ENCODE assay signal across 18 cellular contexts in genomic region chr3:188322135-188322892, GRCh38.
A peak's percentile ranks its signal among the peaks of the same experiment; 100 is the strongest.
DNase-seq lines count a peak whose midpoint lies in the region; ATAC-seq and TF ChIP-seq lines count a peak whose summit lies in the region.
"Had no signal": no experiment of that assay in that cellular context is flagged by ENCODE, and none has a peak within 500 bp of the region (broad histone marks: within the 10 kb centered on the region; RNA-seq: fewer than 3 reads in every experiment).

No MANE protein-coding gene starts in this region.

- TF ChIP-seq EP300 in SK-N-SH (IDR thresholded peaks at IDR 0.05; ENCODE audit: borderline replicate concordance in 1 of 2, low read depth in 1 of 2, low read length in 1 of 2), result no peak

- H3K4me3 Mint-ChIP-seq in activated CD4-positive, alpha-beta T cell treated with anti-CD3 and anti-CD28 coated beads, Interleukin-2, amount 10 ng/mL, durations not matched to agents 24 days and 14 days, result peak overlapping the region; percentile 64
- H3K4me3 Mint-ChIP-seq in T-cell, result peak overlapping the region in 2 of 3 donors; percentile 23 to 37
- H3K4me3 Mint-ChIP-seq: endodermal cell, neural crest cell had no signal

- H3K9me2 ChIP-seq in GM23248 (ENCODE audit: insufficient read depth), result no peaks in the 10 kb centered on the region
- no peaks in the 10 kb centered on the region for H3K9me2 ChIP-seq in SK-N-SH

- H3K27me3 ChIP-seq in gastrocnemius medialis (no peaks in the 10 kb centered on the region), GM23248 (replicated peaks; ENCODE audit: insufficient read depth) (no peaks in the 10 kb centered on the region), SK-N-SH (ENCODE audit: insufficient read depth) (no peaks in the 10 kb centered on the region)
- H3K27me3 ChIP-seq: right lobe of liver, transverse colon had no signal

- in situ Hi-C loops in gastrocnemius medialis (cut with MboI; ENCODE audit: low sequenced_read_pairs in 4 of 4) (no loop called here), GM23248 (cut with MboI) (no loop called here)

- H4K20me1 ChIP-seq in GM23248 (ENCODE audit: insufficient read depth) (no peaks in the 10 kb centered on the region), SK-N-SH (ENCODE audit: insufficient read depth) (no peaks in the 10 kb centered on the region)

- ATAC-seq in T-cell (replicated peaks in 1 of 4) (no peak), gastrocnemius medialis (peak in 1 of 2 donors; percentile 17), GM19397 (IDR thresholded peaks at IDR 0.05; ENCODE audit: unreplicated experiment) (no peak)
- ATAC-seq: A549 had no signal

- no peak for TF ChIP-seq POLR2A in gastrocnemius medialis (IDR thresholded peaks at IDR 0.05)

- peaks cover 87% of the 10 kb centered on the region for H3K79me2 ChIP-seq in GM23248 (ENCODE audit: insufficient read depth)
- H3K79me2 ChIP-seq in SK-N-SH (ENCODE audit: insufficient read depth), result peaks cover 91% of the 10 kb centered on the region

- peaks cover 4% of the 10 kb centered on the region for H3K27me3 Mint-ChIP-seq in activated CD4-positive, alpha-beta T cell treated with anti-CD3 and anti-CD28 coated beads, Interleukin-2, amount 10 ng/mL, durations not matched to agents 24 days and 14 days
- H3K27me3 Mint-ChIP-seq in T-cell, result no peaks in the 10 kb centered on the region

- TF ChIP-seq RAD21 in SK-N-SH (IDR thresholded peaks at IDR 0.05; ENCODE audit: low read length), result no peak

- POLR2A ChIA-PET in T-cell (lab: Charles Lee), result no interaction called here
- POLR2A ChIA-PET in SK-N-SH (lab: Yijun Ruan, JAX), result no interaction called here

- DNase-seq in activated CD4-positive, alpha-beta T cell treated with anti-CD3 and anti-CD28 coated beads, Interleukin-2, amount 10 ng/mL, durations not matched to agents 24 days and 14 days, result no peak
- DNase-seq in activated CD4-positive, alpha-beta T cell treated with anti-CD3 and anti-CD28 coated beads, Interleukin-2, amount 50 U/mL, for 48 hours, result no peak
- DNase-seq in T-cell (no peak), epithelial cell of esophagus (ENCODE audit: low read depth) (peak; percentile 32), gastrocnemius medialis (no peak), GM23248 (no peak), SK-N-SH (no peak)
- DNase-seq: DMS79 treated with DMSO at 0.1 percent for 48 hours, endodermal cell, lower lobe of right lung, NCI-H1048, NCI-H2081 treated with DMSO at 0.1 percent for 48 hours, right lobe of liver, transverse colon had no signal

- peaks cover 34% of the 10 kb centered on the region for H3K36me3 Mint-ChIP-seq in activated CD4-positive, alpha-beta T cell treated with anti-CD3 and anti-CD28 coated beads, Interleukin-2, amount 10 ng/mL, durations not matched to agents 24 days and 14 days (ENCODE audit: low read depth)
- peaks cover 20% of the 10 kb centered on the region for H3K36me3 Mint-ChIP-seq in T-cell

- H3K4me3 ChIP-seq in epithelial cell of esophagus (ENCODE audit: low read length) (no peak overlapping the region), gastrocnemius medialis (no peak overlapping the region), GM23248 (no peak overlapping the region), SK-N-SH (ENCODE audit: low read depth in 2 of 2, low read length in 1 of 2) (no peak overlapping the region)
- H3K4me3 ChIP-seq: A549, lower lobe of right lung, right lobe of liver, transverse colon had no signal

- H3K36me3 ChIP-seq in gastrocnemius medialis, result no peaks in the 10 kb centered on the region
- no peaks in the 10 kb centered on the region for H3K36me3 ChIP-seq in GM23248 (ENCODE audit: low read depth)
- H3K36me3 ChIP-seq in SK-N-SH (replicated peaks in 1 of 2; ENCODE audit: control insufficient read depth in 1 of 2, insufficient read depth in 2 of 2, low read length in 1 of 2), result peaks cover 0 to 13% of the 10 kb centered on the region in 2 experiments
- H3K36me3 ChIP-seq: lower lobe of right lung, right lobe of liver, transverse colon had no signal

- H3K27ac ChIP-seq in gastrocnemius medialis (peak overlapping the region; percentile 45 to 68 (median 58)), GM23248 (no peak overlapping the region), SK-N-SH (ENCODE audit: low read depth in 2 of 2, low read length in 1 of 2) (no peak overlapping the region)
- H3K27ac ChIP-seq: A549, C4-2B, lower lobe of right lung, right lobe of liver had no signal

- peak overlapping the region; percentile 90 for H3K27ac Mint-ChIP-seq in activated CD4-positive, alpha-beta T cell treated with anti-CD3 and anti-CD28 coated beads, Interleukin-2, amount 10 ng/mL, durations not matched to agents 24 days and 14 days
- peak overlapping the region; percentile 64 to 85 for H3K27ac Mint-ChIP-seq in T-cell
- H3K27ac Mint-ChIP-seq: endodermal cell had no signal

- no peak overlapping the region for H3K4me2 ChIP-seq in GM23248 (ENCODE audit: unreplicated experiment)
- no peak overlapping the region for H3K4me2 ChIP-seq in SK-N-SH
- H3K4me2 ChIP-seq: A549 had no signal

- H3F3A ChIP-seq in GM23248 (ENCODE audit: insufficient read depth) (peaks cover 34% of the 10 kb centered on the region), SK-N-SH (replicated peaks; ENCODE audit: insufficient read depth) (peaks cover 23% of the 10 kb centered on the region)

- H2AFZ ChIP-seq in GM23248, result no peak overlapping the region
- no peak overlapping the region for H2AFZ ChIP-seq in SK-N-SH (ENCODE audit: low read depth)

- no peak overlapping the region for H3K9ac ChIP-seq in GM23248
- H3K9ac ChIP-seq in SK-N-SH, result no peak overlapping the region

- no peak for TF ChIP-seq CTCF in epithelial cell of esophagus (IDR thresholded peaks at IDR 0.05; ENCODE audit: insufficient read depth, low read depth, low read length, missing control alignments)
- no peak for TF ChIP-seq CTCF in gastrocnemius medialis (IDR thresholded peaks at IDR 0.05 in 4 of 5, conservative IDR thresholded peaks at IDR 0.05 in 1 of 5)
- TF ChIP-seq CTCF in SK-N-SH (IDR thresholded peaks at IDR 0.05), result no peak

- intact Hi-C loops in activated CD4-positive, alpha-beta T cell treated with anti-CD3 and anti-CD28 coated beads, Interleukin-2, amount 10 ng/mL, durations not matched to agents 24 days and 14 days (cut with micrococcal nuclease), result loop anchor here (5.0 kb wide), 6 partner anchors 70 to 595 kb away; no protein-coding TSS in a partner anchor
- intact Hi-C loops in gastrocnemius medialis (cut with DNase I; ENCODE audit: low total_unique reads), result no loop called here

- CTCF ChIA-PET in T-cell (lab: Charles Lee), result interaction anchor here (0.7 to 1.1 kb wide), 3 partner anchors 57 to 582 kb away, joined by 3 to 4 read pairs (median 3); no protein-coding TSS in a partner anchor
- CTCF ChIA-PET in SK-N-SH (lab: Yijun Ruan, JAX), result no interaction called here

- WGBS in GM23248 (ENCODE audit: low coverage in 1 of 2, low lambda C conversion rate in 2 of 2, missing lambda C conversion rate in 2 of 2), 2 experiments, result 91 to 92% methylated on average over 4 of the region's 4 CpGs
- 88% methylated on average over 4 of the region's 4 CpGs for WGBS in SK-N-SH (ENCODE audit: low lambda C conversion rate)

- peaks cover 17% of the 10 kb centered on the region for H3K9me3 Mint-ChIP-seq in activated CD4-positive, alpha-beta T cell treated with anti-CD3 and anti-CD28 coated beads, Interleukin-2, amount 10 ng/mL, durations not matched to agents 24 days and 14 days
- peaks cover 0 to 6% (median 0%) of the 10 kb centered on the region in 3 donors for H3K9me3 Mint-ChIP-seq in T-cell
- H3K9me3 Mint-ChIP-seq: endodermal cell had no signal

- H3K4me1 ChIP-seq in gastrocnemius medialis (peaks cover 15 to 43% of the 10 kb centered on the region in 2 donors), GM23248 (ENCODE audit: insufficient read depth) (peaks cover 26% of the 10 kb centered on the region), SK-N-SH (ENCODE audit: control insufficient read depth in 1 of 2, insufficient read depth in 2 of 2, low read depth in 1 of 2, low read length in 1 of 2) (0 out of 4 replicates have a peak, but pooled peaks cover 0 to 13% of the 10 kb centered on the region in 2 experiments)

- H3K9me3 ChIP-seq in gastrocnemius medialis (no peaks in the 10 kb centered on the region), GM23248 (ENCODE audit: low read depth) (no peaks in the 10 kb centered on the region), SK-N-SH (no peaks in the 10 kb centered on the region)
- H3K9me3 ChIP-seq: A549, lower lobe of right lung, right lobe of liver, transverse colon had no signal

- peaks cover 49% of the 10 kb centered on the region for H3K4me1 Mint-ChIP-seq in activated CD4-positive, alpha-beta T cell treated with anti-CD3 and anti-CD28 coated beads, Interleukin-2, amount 10 ng/mL, durations not matched to agents 24 days and 14 days
- H3K4me1 Mint-ChIP-seq in T-cell, result peaks cover 43 to 66% (median 44%) of the 10 kb centered on the region in 3 donors
- H3K4me1 Mint-ChIP-seq: endodermal cell had no signal

TF ChIP-seq in SK-N-SH, 30 proteins besides CTCF, POLR2A, EP300 and RAD21 (continues in another document):
- TF ChIP-seq MEF2A (IDR thresholded peaks at IDR 0.05; ENCODE audit: borderline replicate concordance, low read depth) (no peak), ELF1 (IDR thresholded peaks at IDR 0.05) (no peak), TCF12 (IDR thresholded peaks at IDR 0.05) (no peak), RXRA (IDR thresholded peaks at IDR 0.05; ENCODE audit: borderline replicate concordance, low read depth) (no peak), NFIC (IDR thresholded peaks at IDR 0.05; ENCODE audit: borderline replicate concordance) (no peak), USF2 (IDR thresholded peaks at IDR 0.05; ENCODE audit: borderline replicate concordance, low read depth, low read length) (no peak), EZH2phosphoT487 (IDR thresholded peaks at IDR 0.05; ENCODE audit: borderline replicate concordance, low read depth) (no peak), RFX5 (IDR thresholded peaks at IDR 0.05; ENCODE audit: low read length) (no peak), USF1 (IDR thresholded peaks at IDR 0.05; ENCODE audit: borderline replicate concordance, low read depth) (no peak), GATA2 (CRISPR knock-in tag; IDR thresholded peaks at IDR 0.05) (no peak)

Comparison
In these comparisons a context has a peak if more than half of its experiments do, and no peak if none do; other contexts are left out.
1. H3K27ac ChIP-seq: peak in gastrocnemius medialis (4 of 4); none in GM23248 (single experiment) and SK-N-SH (0 of 2).